Comparison of ENCODE assay signal across 8 cellular contexts in the genomic region with DNA sequence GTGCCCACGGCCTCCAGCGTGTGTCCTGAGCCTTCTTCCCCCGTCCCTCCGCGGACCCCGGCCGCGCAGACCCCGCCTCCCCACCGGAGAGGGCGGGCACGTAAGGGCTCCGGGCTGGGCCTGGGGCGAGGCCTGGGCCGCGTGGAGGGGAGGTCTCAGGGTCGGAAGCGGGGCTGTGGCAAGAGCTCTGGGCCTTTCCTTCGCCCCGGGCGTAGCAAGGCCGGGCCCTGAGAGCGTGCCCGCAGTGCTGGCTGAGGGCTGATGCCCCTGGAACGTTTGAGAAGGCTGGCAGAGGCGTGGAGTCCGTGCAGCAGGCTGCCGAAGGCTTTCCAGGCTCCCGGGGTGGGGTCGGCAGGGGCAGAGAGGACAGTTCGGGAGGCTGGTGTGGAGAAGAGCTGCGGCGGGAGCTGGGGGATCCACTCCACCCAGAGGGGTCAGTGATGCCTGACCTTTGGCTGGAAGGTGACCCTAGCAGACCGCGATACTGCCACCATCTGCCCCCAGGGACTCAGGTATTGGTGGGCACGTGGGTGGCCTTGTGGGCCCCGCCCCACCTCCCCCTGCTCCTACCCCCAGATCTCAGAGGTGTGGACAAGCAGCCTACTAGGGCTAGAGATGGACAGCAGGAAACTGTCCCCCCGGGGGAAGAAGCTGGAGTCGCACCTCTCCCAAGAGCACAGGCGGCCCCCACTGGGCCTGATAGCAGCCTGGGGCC. TPM values are rescaled to one million over a fixed set of nuclear protein-coding genes. Genes with fewer than 3 reads are reported as not detected.
DNase-seq lines count a peak whose midpoint lies in the region; ATAC-seq and TF ChIP-seq lines count a peak whose summit lies in the region.

No MANE protein-coding gene starts in this region.

- TF ChIP-seq CTCF in CD8-positive, alpha-beta T cell (IDR thresholded peaks at IDR 0.05), result no peak
- no peak for TF ChIP-seq CTCF in SU-DHL-6 (IDR thresholded peaks at IDR 0.05; ENCODE audit: insufficient read depth, low read length, poor library complexity, severe bottlenecking)

- peaks cover 14% of the 10 kb centered on the region; the same call in 1 of the 2 replicates for H3K79me2 ChIP-seq in SU-DHL-6 (ENCODE audit: insufficient read depth, low read length)

- peak overlapping the region; percentile 76 for H3K4me3 ChIP-seq in CD8-positive, alpha-beta T cell (ENCODE audit: low read depth, low read length)
- H3K4me3 ChIP-seq in SU-DHL-6 (ENCODE audit: insufficient read depth, low read length, poor library complexity, severe bottlenecking) (peak overlapping the region; percentile 68), muscle layer of colon (ENCODE audit: low read depth in 1 of 2, low read length in 2 of 2) (peak overlapping the region; percentile 76 to 82)

- H3K9me3 Mint-ChIP-seq in CD8-positive, alpha-beta T cell, result peaks cover 9% of the 10 kb centered on the region
- no peaks in the 10 kb centered on the region for H3K9me3 Mint-ChIP-seq in effector memory CD8-positive, alpha-beta T cell

- DNase-seq in CD8-positive, alpha-beta T cell, result peak in 1 of 7 experiments; percentile 21
- peak in 2 of 3 experiments; percentile 21 to 29 for DNase-seq in effector memory CD8-positive, alpha-beta T cell
- DNase-seq in EL (no peak), SKM-1 (lab: John Stamatoyannopoulos, UW; ENCODE audit: unreplicated experiment) (no peak)

- H3K4me1 ChIP-seq in CD8-positive, alpha-beta T cell (ENCODE audit: insufficient read depth, low read length), result peaks cover 22% of the 10 kb centered on the region
- peaks cover 21% of the 10 kb centered on the region for H3K4me1 ChIP-seq in muscle layer of colon (ENCODE audit: insufficient read depth, low read length)

- ATAC-seq in CD8-positive, alpha-beta T cell, result peak; percentile 51
- ATAC-seq in GM19351 (IDR thresholded peaks at IDR 0.05; ENCODE audit: unreplicated experiment), result peak; percentile 46
- peak; percentile 32 for ATAC-seq in HG03520 (IDR thresholded peaks at IDR 0.05; ENCODE audit: unreplicated experiment)
- ATAC-seq in effector memory CD8-positive, alpha-beta T cell (replicated peaks), result peak; percentile 54

- CTCF ChIA-PET in CD8-positive, alpha-beta T cell (lab: Charles Lee), result interaction anchor here (0.7 to 3.2 kb wide), 3 partner anchors 28 to 83 kb away, joined by 3 to 12 read pairs (median 7); no protein-coding TSS in a partner anchor

- no peaks in the 10 kb centered on the region for H4K20me1 ChIP-seq in SU-DHL-6 (ENCODE audit: low read depth, low read length)

- peaks cover 15% of the 10 kb centered on the region for H3K4me1 Mint-ChIP-seq in CD8-positive, alpha-beta T cell (ENCODE audit: low read depth)
- peaks cover 7% of the 10 kb centered on the region in 2 donors for H3K4me1 Mint-ChIP-seq in effector memory CD8-positive, alpha-beta T cell (ENCODE audit: low read depth in 2 of 2)

- no peaks in the 10 kb centered on the region for H3K27me3 Mint-ChIP-seq in CD8-positive, alpha-beta T cell (ENCODE audit: low read depth)
- H3K27me3 Mint-ChIP-seq in effector memory CD8-positive, alpha-beta T cell, result no peaks in the 10 kb centered on the region

- no peaks in the 10 kb centered on the region for H3K27me3 ChIP-seq in CD8-positive, alpha-beta T cell (ENCODE audit: insufficient read depth, low read length)
- H3K27me3 ChIP-seq in SU-DHL-6 (ENCODE audit: low read length) (no peaks in the 10 kb centered on the region), muscle layer of colon (ENCODE audit: control insufficient read depth in 1 of 2, insufficient read depth in 2 of 2, low read length in 2 of 2) (no peaks in the 10 kb centered on the region)

- H3K27ac Mint-ChIP-seq in CD8-positive, alpha-beta T cell, result peak overlapping the region; percentile 64
- H3K27ac Mint-ChIP-seq in effector memory CD8-positive, alpha-beta T cell, result peak overlapping the region; percentile 44 to 80

- peak overlapping the region; percentile 79 for H3K4me3 Mint-ChIP-seq in CD8-positive, alpha-beta T cell
- peak overlapping the region; percentile 77 to 79 for H3K4me3 Mint-ChIP-seq in effector memory CD8-positive, alpha-beta T cell

- no peaks in the 10 kb centered on the region for H3K9me2 ChIP-seq in SU-DHL-6 (replicated peaks; ENCODE audit: insufficient read depth, low read length)

- no peaks in the 10 kb centered on the region for H3K36me3 ChIP-seq in CD8-positive, alpha-beta T cell (ENCODE audit: insufficient read depth, low read length)
- H3K36me3 ChIP-seq in SU-DHL-6 (ENCODE audit: low read length), result peaks cover 5% of the 10 kb centered on the region; the same call in 1 of the 2 replicates
- peaks cover 16% of the 10 kb centered on the region for H3K36me3 ChIP-seq in muscle layer of colon (ENCODE audit: insufficient read depth, low read length)

- peak overlapping the region; percentile 82 for H2AFZ ChIP-seq in SU-DHL-6 (ENCODE audit: low read depth, low read length, severe bottlenecking)

- H3K27ac ChIP-seq in CD8-positive, alpha-beta T cell (ENCODE audit: low read depth, low read length), result peak overlapping the region; percentile 71
- H3K27ac ChIP-seq in SU-DHL-6 (ENCODE audit: low read depth, low read length), result peak overlapping the region; percentile 75
- H3K27ac ChIP-seq in muscle layer of colon (ENCODE audit: low read depth, low read length), result peak overlapping the region; percentile 69

- POLR2A ChIA-PET in CD8-positive, alpha-beta T cell (lab: Charles Lee), result interaction anchor here (1.3 kb wide), 1 partner anchor 12 kb away, joined by 4 read pairs; no protein-coding TSS in a partner anchor

- intact Hi-C loops in CD8-positive, alpha-beta T cell (cut with DNase I, micrococcal nuclease), result loop anchor here (1.0 to 2.0 kb wide), 6 partner anchors 12 to 91 kb away; no protein-coding TSS in a partner anchor

- H3K9me3 ChIP-seq in CD8-positive, alpha-beta T cell (ENCODE audit: low read length), result no peaks in the 10 kb centered on the region
- no peaks in the 10 kb centered on the region for H3K9me3 ChIP-seq in SU-DHL-6 (ENCODE audit: insufficient read depth, low read length)
- H3K9me3 ChIP-seq in muscle layer of colon (ENCODE audit: low read length), result no peaks in the 10 kb centered on the region

- H3K9ac ChIP-seq in SU-DHL-6 (ENCODE audit: low read length) (peak overlapping the region; percentile 82), muscle layer of colon (ENCODE audit: low read length) (peak overlapping the region; percentile 74)

- H3F3A ChIP-seq in SU-DHL-6 (ENCODE audit: insufficient read depth), result no peaks in the 10 kb centered on the region

- H3K4me2 ChIP-seq in SU-DHL-6 (ENCODE audit: low read depth, low read length, poor library complexity, severe bottlenecking), result peak overlapping the region; percentile 84

- peaks cover 22% of the 10 kb centered on the region for H3K36me3 Mint-ChIP-seq in CD8-positive, alpha-beta T cell
- peaks cover 8% of the 10 kb centered on the region for H3K36me3 Mint-ChIP-seq in effector memory CD8-positive, alpha-beta T cell (ENCODE audit: insufficient read depth)

RNA-seq across cellular contexts. Expression of gene TEX22, which starts 0.5 kb away (rescaled TPM):
- 1 to 10 TPM in 1 of 2 experiments, not detected in 1; 1.1 TPM for total RNA-seq in CD8-positive, alpha-beta T cell

RNA-seq across cellular contexts. Expression of gene MTA1, which starts 20.7 kb away (rescaled TPM):
- 10 to 100 TPM; 75.8 to 90.1 TPM for total RNA-seq in CD8-positive, alpha-beta T cell

Comparison
In these comparisons a context has a peak if more than half of its experiments do, and no peak if none do; other contexts are left out.
1. DNase-seq: peak in effector memory CD8-positive, alpha-beta T cell (2 of 3); none in EL (single experiment) and SKM-1 (single experiment).
2. Peak in every context shown above with its lines, with median percentiles within 50 percentile points of each other: ATAC-seq, H3K27ac ChIP-seq and H3K4me3 ChIP-seq.